27 cellular contexts compared by ENCODE assay signal in genomic region chr21:15397258-15397657, GRCh38.
"Had no signal": no experiment of that assay in that cellular context is flagged by ENCODE, and none has a peak within 500 bp of the region (broad histone marks: within the 10 kb centered on the region; RNA-seq: fewer than 3 reads in every experiment).

No MANE protein-coding gene starts in this region.

- H3K27me3 Mint-ChIP-seq: activated CD8-positive, alpha-beta memory T cell treated with anti-CD3 and anti-CD28 coated beads, Interleukin-2, amount 10 ng/mL, durations not matched to agents 7 days and 5 days; activated T-cell treated with anti-CD3 and anti-CD28 coated beads, Interleukin-2, amount 50 U/mL, for 24 hours had no signal

- H3K4me1 ChIP-seq: breast epithelium, colonic mucosa had no signal

- H3K9me3 ChIP-seq: breast epithelium, colonic mucosa had no signal

- H3K36me3 Mint-ChIP-seq: activated CD8-positive, alpha-beta memory T cell treated with anti-CD3 and anti-CD28 coated beads, Interleukin-2, amount 10 ng/mL, durations not matched to agents 7 days and 5 days; activated naive CD4-positive, alpha-beta T cell treated with anti-CD3 and anti-CD28 coated beads, Interleukin-2, amount 50 U/mL, for 24 hours; WTC11 had no signal

- H3K4me1 Mint-ChIP-seq: activated CD8-positive, alpha-beta memory T cell treated with anti-CD3 and anti-CD28 coated beads, Interleukin-2, amount 10 ng/mL, durations not matched to agents 7 days and 5 days; activated naive CD4-positive, alpha-beta T cell treated with anti-CD3 and anti-CD28 coated beads, Interleukin-2, amount 50 U/mL, for 24 hours had no signal

- H3K4me3 Mint-ChIP-seq: activated CD8-positive, alpha-beta memory T cell treated with anti-CD3 and anti-CD28 coated beads, Interleukin-2, amount 10 ng/mL, durations not matched to agents 7 days and 5 days; activated naive CD4-positive, alpha-beta T cell treated with anti-CD3 and anti-CD28 coated beads, Interleukin-2, amount 50 U/mL, for 24 hours; activated T-cell treated with anti-CD3 and anti-CD28 coated beads, Interleukin-2, amount 50 U/mL, for 24 hours; activated T-helper 1 cell treated with anti-CD3 and anti-CD28 coated beads, Interleukin-12 subunit alpha, Interleukin-12 subunit beta, Interleukin-2, Interleukin-4 antibody, amounts not matched to agents 30 ng/mL and 10 ng/mL and 1 ng/mL, durations not matched to agents 14 hours and 24 hours and 36 hours; T-helper 1 cell treated with Interleukin-12 subunit alpha and Interleukin-12 subunit beta and Interleukin-4 antibody, amounts not matched to agents 30 μg/mL and 1 μg/mL, for 36 hours; WTC11 had no signal

- H3K36me3 ChIP-seq: breast epithelium, colonic mucosa had no signal

- FAIRE-seq: RCC 7860 had no signal

- H3K27ac ChIP-seq: breast epithelium, colonic mucosa had no signal

- ATAC-seq: activated CD8-positive, alpha-beta memory T cell treated with anti-CD3 and anti-CD28 coated beads, Interleukin-2, amount 10 ng/mL, durations not matched to agents 7 days and 5 days; PC-3; WTC11 had no signal

- DNase-seq: activated CD4-positive, alpha-beta T cell treated with anti-CD3 and anti-CD28 coated beads for 48 hours; activated CD4-positive, alpha-beta T cell treated with anti-CD3 and anti-CD28 coated beads, Interleukin-2, amount 50 U/mL, for 4 hours; activated CD4-positive, CD25-positive, alpha-beta regulatory T cell treated with anti-CD3 and anti-CD28 coated beads, Interleukin-2, amount 50 U/mL, for 72 hours; activated CD8-positive, alpha-beta memory T cell treated with anti-CD3 and anti-CD28 coated beads, Interleukin-2, amount 10 ng/mL, durations not matched to agents 7 days and 5 days; activated effector memory CD4-positive, alpha-beta T cell treated with Interleukin-2 at 50 U/mL for 16 hours; activated naive CD4-positive, alpha-beta T cell; activated T-cell treated with anti-CD3 and anti-CD28 coated beads, Interleukin-2, amount 50 U/mL, for 24 hours; aorta; caudate nucleus; colonic mucosa; KG1; NCI-H1048; NCI-H1417 treated with DMSO at 0.1 percent for 48 hours; NCI-H1694; NCI-H2081; NCI-H2171; NCI-H345; NCI-H524; PC-3; SHP77; T-helper 9 cell had no signal

- H3K27ac Mint-ChIP-seq: activated CD8-positive, alpha-beta memory T cell treated with anti-CD3 and anti-CD28 coated beads, Interleukin-2, amount 10 ng/mL, durations not matched to agents 7 days and 5 days; activated naive CD4-positive, alpha-beta T cell treated with anti-CD3 and anti-CD28 coated beads, Interleukin-2, amount 50 U/mL, for 24 hours; activated T-cell treated with anti-CD3 and anti-CD28 coated beads, Interleukin-2, amount 50 U/mL, for 24 hours; activated T-helper 1 cell treated with anti-CD3 and anti-CD28 coated beads, Interleukin-12 subunit alpha, Interleukin-12 subunit beta, Interleukin-2, Interleukin-4 antibody, amounts not matched to agents 30 ng/mL and 10 ng/mL and 1 ng/mL, durations not matched to agents 14 hours and 24 hours and 36 hours; T-helper 1 cell treated with Interleukin-12 subunit alpha and Interleukin-12 subunit beta and Interleukin-4 antibody, amounts not matched to agents 30 μg/mL and 1 μg/mL, for 36 hours; WTC11 had no signal

- H3K9me3 Mint-ChIP-seq: activated naive CD4-positive, alpha-beta T cell treated with anti-CD3 and anti-CD28 coated beads, Interleukin-2, amount 50 U/mL, for 24 hours; activated T-cell treated with anti-CD3 and anti-CD28 coated beads, Interleukin-2, amount 50 U/mL, for 24 hours; activated T-helper 1 cell treated with anti-CD3 and anti-CD28 coated beads, Interleukin-12 subunit alpha, Interleukin-12 subunit beta, Interleukin-2, Interleukin-4 antibody, amounts not matched to agents 30 ng/mL and 10 ng/mL and 1 ng/mL, durations not matched to agents 14 hours and 24 hours and 36 hours; T-helper 1 cell treated with Interleukin-12 subunit alpha and Interleukin-12 subunit beta and Interleukin-4 antibody, amounts not matched to agents 30 μg/mL and 1 μg/mL, for 36 hours had no signal

- H3K27me3 ChIP-seq: breast epithelium, colonic mucosa had no signal

- H3K4me3 ChIP-seq: breast epithelium, colonic mucosa had no signal
